30 cellular contexts compared by ENCODE assay signal in the genomic region with DNA sequence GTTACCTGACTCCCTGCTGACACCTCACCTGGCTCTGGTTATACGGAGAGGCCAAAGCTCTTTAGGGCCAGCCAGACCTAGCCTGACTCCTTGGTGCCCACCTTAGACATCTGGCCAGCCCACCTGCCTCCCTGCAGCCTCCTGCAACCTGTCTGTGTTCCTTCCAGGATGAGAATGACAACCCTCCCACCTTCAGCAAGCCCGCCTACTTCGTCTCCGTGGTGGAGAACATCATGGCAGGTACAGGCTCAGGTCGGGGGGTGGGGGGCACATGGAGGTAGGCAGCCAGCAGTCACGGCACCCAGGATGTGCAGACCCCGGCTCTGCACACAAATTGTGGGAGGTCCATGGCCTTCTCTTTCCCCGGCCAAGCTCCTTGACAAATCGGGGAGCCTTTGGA. TPM values are rescaled to one million over a fixed set of nuclear protein-coding genes. Genes with fewer than 3 reads are reported as not detected.
"Had no signal": no experiment of that assay in that cellular context is flagged by ENCODE, and none has a peak within 500 bp of the region (broad histone marks: within the 10 kb centered on the region; RNA-seq: fewer than 3 reads in every experiment).

No MANE protein-coding gene starts in this region.

- H2AFZ ChIP-seq: hepatocyte, neural progenitor cell had no signal

- H3K27me3 ChIP-seq: gastrocnemius medialis, heart left ventricle, hepatocyte, neural progenitor cell, right atrium auricular region, tibial nerve, vagina had no signal

- H3K4me1 ChIP-seq: prostate gland, tibial nerve, vagina had no signal

- H3K4me2 ChIP-seq: hepatocyte, neural progenitor cell, smooth muscle cell had no signal

- FAIRE-seq: kidney had no signal

- DNase-seq: cortex of kidney; foreskin fibroblast; gastrocnemius medialis; heart left ventricle; kidney; mucosa of descending colon; naive B cell; stimulated activated CD4-positive, alpha-beta T cell treated with anti-CD3 and anti-CD28 coated beads, Interleukin-12 subunit alpha, Interleukin-12 subunit beta, amount 100 ng/mL, for 4 hours; stimulated activated CD4-positive, alpha-beta T cell treated with anti-CD3 and anti-CD28 coated beads, Interleukin-1b, Interleukin-23, amount 100 ng/mL, for 48 hours; stimulated activated CD4-positive, alpha-beta T cell treated with anti-CD3 and anti-CD28 coated beads, Interleukin-4, amount 100 ng/mL, for 1 hour; stimulated activated CD8-positive, alpha-beta memory T cell treated with anti-CD3 and anti-CD28 coated beads, Interleukin-4, amount 100 ng/mL, for 48 hours had no signal

- H3K9ac ChIP-seq: neural progenitor cell had no signal

- H3K27me3 Mint-ChIP-seq: memory B cell; stimulated activated naive CD8-positive, alpha-beta T cell treated with anti-CD3 and anti-CD28 coated beads, Interleukin-15, Interleukin-2, amounts not matched to agents 100 ng/mL and 50 ng/mL, for 24 hours had no signal

- H3K27ac ChIP-seq: epithelial cell of prostate, gastrocnemius medialis, hepatocyte, neural progenitor cell, prostate gland, right atrium auricular region, thoracic aorta, tibial nerve, vagina had no signal

- ATAC-seq: esophagus mucosa, gastrocnemius medialis, heart left ventricle, left lobe of liver, mucosa of descending colon, sciatic nerve had no signal

- H3K4me3 ChIP-seq: gastrocnemius medialis, heart left ventricle, hepatocyte, lung, mucosa of descending colon, neural progenitor cell, prostate gland, right atrium auricular region, smooth muscle cell, thoracic aorta, tibial nerve, vagina had no signal

- H3K4me3 Mint-ChIP-seq: memory B cell; mesothelial cell of epicardium; neural progenitor cell; stimulated activated naive CD8-positive, alpha-beta T cell treated with anti-CD3 and anti-CD28 coated beads, Interleukin-15, Interleukin-2, amounts not matched to agents 100 ng/mL and 50 ng/mL, for 24 hours had no signal

- H3K79me2 ChIP-seq: hepatocyte had no signal

- H3K9me3 ChIP-seq: gastrocnemius medialis, mucosa of descending colon, prostate gland, thoracic aorta, vagina had no signal

- H3K36me3 ChIP-seq: gastrocnemius medialis, heart left ventricle, neural progenitor cell, prostate gland, right atrium auricular region, thoracic aorta, vagina had no signal

RNA-seq across cellular contexts. Expression of a gene that starts 32.1 kb away (rescaled TPM):
- total RNA-seq: dermis microvascular lymphatic vessel endothelial cell, esophagus mucosa, gastrocnemius medialis, glomerular endothelial cell, hepatocyte, left lobe of liver, osteocyte had no signal
- polyA plus RNA-seq: hepatocyte, smooth muscle cell had no signal
